Comparison of ENCODE assay signal across 1 cellular context in the genomic region with DNA sequence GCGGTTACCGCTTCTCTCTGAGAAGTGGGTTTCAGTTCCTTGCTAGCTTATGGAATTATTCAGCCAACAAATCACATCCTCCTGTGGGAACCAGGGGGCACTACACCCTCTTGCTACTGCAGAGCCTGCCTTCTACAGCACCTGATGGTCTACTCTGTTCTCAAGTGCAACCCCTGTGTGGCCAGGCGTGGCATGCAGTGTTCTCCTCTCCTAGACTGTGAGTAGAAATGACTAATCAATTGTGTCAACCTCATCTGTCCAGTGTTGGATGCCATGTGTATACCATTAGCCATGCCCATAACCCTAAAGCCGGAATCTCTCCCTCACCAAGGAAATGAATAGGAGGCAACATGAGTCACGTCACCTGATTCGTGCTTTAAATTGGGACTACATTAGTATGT.
TF ChIP-seq lines count a peak whose summit lies in the region.

No MANE protein-coding gene starts in this region.

TF ChIP-seq in GM12878, 131 proteins besides CTCF, POLR2A, EP300 and RAD21 (continued from another document):
- TF ChIP-seq SUZ12 (IDR thresholded peaks at IDR 0.05; ENCODE audit: unreplicated experiment), result no peak
